ENCODE assay signal across 1 cellular context in genomic region chr2:74603282-74604000, GRCh38.
TF ChIP-seq lines count a peak whose summit lies in the region.

No MANE protein-coding gene starts in this region.

TF ChIP-seq in K562, 482 proteins besides CTCF, POLR2A, EP300 and RAD21 (continued from another document):
- TF ChIP-seq HINFP (tag; conservative IDR thresholded peaks at IDR 0.05; ENCODE audit: low read depth) (no peak), ZBTB1 (CRISPR knock-in tag; IDR thresholded peaks at IDR 0.05; ENCODE audit: borderline replicate concordance, low read depth) (no peak), HMGN3 (IDR thresholded peaks at IDR 0.05; ENCODE audit: borderline replicate concordance, extremely low read depth, insufficient read length, low read depth, low read length) (no peak)
- TF ChIP-seq, protein P1, sequence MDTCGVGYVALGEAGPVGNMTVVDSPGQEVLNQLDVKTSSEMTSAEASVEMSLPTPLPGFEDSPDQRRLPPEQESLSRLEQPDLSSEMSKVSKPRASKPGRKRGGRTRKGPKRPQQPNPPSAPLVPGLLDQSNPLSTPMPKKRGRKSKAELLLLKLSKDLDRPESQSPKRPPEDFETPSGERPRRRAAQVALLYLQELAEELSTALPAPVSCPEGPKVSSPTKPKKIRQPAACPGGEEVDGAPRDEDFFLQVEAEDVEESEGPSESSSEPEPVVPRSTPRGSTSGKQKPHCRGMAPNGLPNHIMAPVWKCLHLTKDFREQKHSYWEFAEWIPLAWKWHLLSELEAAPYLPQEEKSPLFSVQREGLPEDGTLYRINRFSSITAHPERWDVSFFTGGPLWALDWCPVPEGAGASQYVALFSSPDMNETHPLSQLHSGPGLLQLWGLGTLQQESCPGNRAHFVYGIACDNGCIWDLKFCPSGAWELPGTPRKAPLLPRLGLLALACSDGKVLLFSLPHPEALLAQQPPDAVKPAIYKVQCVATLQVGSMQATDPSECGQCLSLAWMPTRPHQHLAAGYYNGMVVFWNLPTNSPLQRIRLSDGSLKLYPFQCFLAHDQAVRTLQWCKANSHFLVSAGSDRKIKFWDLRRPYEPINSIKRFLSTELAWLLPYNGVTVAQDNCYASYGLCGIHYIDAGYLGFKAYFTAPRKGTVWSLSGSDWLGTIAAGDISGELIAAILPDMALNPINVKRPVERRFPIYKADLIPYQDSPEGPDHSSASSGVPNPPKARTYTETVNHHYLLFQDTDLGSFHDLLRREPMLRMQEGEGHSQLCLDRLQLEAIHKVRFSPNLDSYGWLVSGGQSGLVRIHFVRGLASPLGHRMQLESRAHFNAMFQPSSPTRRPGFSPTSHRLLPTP (IDR thresholded peaks at IDR 0.05; ENCODE audit: borderline replicate concordance, extremely low read depth, insufficient read length) = no peak
